17 cellular contexts compared by ENCODE assay signal in genomic region chr12:18810537-18811253, GRCh38.
"Had no signal": no experiment of that assay in that cellular context is flagged by ENCODE, and none has a peak within 500 bp of the region (broad histone marks: within the 10 kb centered on the region; RNA-seq: fewer than 3 reads in every experiment).

No MANE protein-coding gene starts in this region.

- DNase-seq: activated CD4-positive, alpha-beta T cell treated with anti-CD3 and anti-CD28 coated beads for 4 hours; activated CD8-positive, alpha-beta memory T cell treated with anti-CD3 and anti-CD28 coated beads, Interleukin-2, amount 50 U/mL, for 48 hours; activated CD8-positive, alpha-beta T cell treated with anti-CD3 and anti-CD28 coated beads, Interleukin-2, amount 10 ng/mL, durations not matched to agents 7 days and 5 days; activated naive CD4-positive, alpha-beta T cell; colonic mucosa; esophagus squamous epithelium; hippocampal formation; mucosa of descending colon; nucleus accumbens; sigmoid colon; stimulated activated CD4-positive, alpha-beta T cell treated with anti-CD3 and anti-CD28 coated beads, Interleukin-2, amount 100 ng/mL, for 48 hours; T-cell; upper lobe of left lung had no signal

- H3K27me3 ChIP-seq: colonic mucosa, esophagus squamous epithelium, gastroesophageal sphincter, sigmoid colon, upper lobe of left lung had no signal

- H3K36me3 ChIP-seq: colonic mucosa, esophagus squamous epithelium, gastroesophageal sphincter, sigmoid colon, upper lobe of left lung had no signal

- FAIRE-seq: astrocyte had no signal

- H3K27ac ChIP-seq: colonic mucosa, esophagus squamous epithelium, gastroesophageal sphincter, sigmoid colon, upper lobe of left lung had no signal

- ATAC-seq: activated CD8-positive, alpha-beta T cell treated with anti-CD3 and anti-CD28 coated beads, Interleukin-2, amount 10 ng/mL, durations not matched to agents 7 days and 5 days; gastroesophageal sphincter; mucosa of descending colon; natural killer cell treated with Interleukin-12 subunit alpha and Interleukin-12 subunit beta and Interleukin-15 and Interleukin-18, amount 100 ng/mL, for 72 hours; T-cell had no signal

- H3K4me1 ChIP-seq: colonic mucosa, esophagus squamous epithelium, sigmoid colon, upper lobe of left lung had no signal

- H3K9me3 ChIP-seq: colonic mucosa, esophagus squamous epithelium, gastroesophageal sphincter, mucosa of descending colon, sigmoid colon, upper lobe of left lung had no signal

- H3K4me3 ChIP-seq: colonic mucosa, esophagus squamous epithelium, gastroesophageal sphincter, lung, mucosa of descending colon, sigmoid colon, upper lobe of left lung had no signal
